8 cellular contexts compared by ENCODE assay signal in the genomic region with DNA sequence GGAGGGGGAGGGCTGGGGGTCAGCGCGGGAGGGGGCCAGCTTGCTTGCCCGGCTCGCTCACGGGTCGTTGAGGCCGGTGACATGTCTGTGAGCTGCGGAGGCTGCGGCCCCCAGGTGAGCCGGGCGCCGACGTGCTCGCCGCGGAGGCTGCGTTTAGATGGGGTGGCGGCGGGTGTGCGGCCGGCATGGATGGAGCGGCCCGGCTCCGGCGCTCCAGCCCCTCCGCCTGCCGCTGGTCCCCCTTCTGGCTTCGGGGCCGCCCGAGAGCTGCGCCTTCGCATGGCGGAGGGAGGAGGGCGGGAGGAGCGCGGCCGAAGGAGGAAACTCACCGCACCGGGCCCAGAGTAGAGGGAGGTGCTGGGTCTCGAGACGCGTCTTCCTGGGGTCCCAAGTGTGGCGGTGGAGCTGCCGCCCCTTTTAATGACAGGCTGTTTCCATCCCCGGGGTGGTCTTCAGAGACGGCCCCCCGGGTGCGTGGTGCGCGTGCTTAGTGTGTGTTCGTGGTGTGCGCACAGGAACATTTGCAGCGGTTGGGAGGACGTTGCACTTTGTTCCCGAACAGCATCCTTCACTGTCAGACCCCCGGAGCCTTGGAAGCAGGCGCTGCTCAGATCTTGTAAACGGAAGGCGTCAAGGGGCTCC. TPM values are rescaled to one million over a fixed set of nuclear protein-coding genes. Genes with fewer than 3 reads are reported as not detected.
DNase-seq lines count a peak whose midpoint lies in the region; ATAC-seq and TF ChIP-seq lines count a peak whose summit lies in the region.

A gene with protein sequence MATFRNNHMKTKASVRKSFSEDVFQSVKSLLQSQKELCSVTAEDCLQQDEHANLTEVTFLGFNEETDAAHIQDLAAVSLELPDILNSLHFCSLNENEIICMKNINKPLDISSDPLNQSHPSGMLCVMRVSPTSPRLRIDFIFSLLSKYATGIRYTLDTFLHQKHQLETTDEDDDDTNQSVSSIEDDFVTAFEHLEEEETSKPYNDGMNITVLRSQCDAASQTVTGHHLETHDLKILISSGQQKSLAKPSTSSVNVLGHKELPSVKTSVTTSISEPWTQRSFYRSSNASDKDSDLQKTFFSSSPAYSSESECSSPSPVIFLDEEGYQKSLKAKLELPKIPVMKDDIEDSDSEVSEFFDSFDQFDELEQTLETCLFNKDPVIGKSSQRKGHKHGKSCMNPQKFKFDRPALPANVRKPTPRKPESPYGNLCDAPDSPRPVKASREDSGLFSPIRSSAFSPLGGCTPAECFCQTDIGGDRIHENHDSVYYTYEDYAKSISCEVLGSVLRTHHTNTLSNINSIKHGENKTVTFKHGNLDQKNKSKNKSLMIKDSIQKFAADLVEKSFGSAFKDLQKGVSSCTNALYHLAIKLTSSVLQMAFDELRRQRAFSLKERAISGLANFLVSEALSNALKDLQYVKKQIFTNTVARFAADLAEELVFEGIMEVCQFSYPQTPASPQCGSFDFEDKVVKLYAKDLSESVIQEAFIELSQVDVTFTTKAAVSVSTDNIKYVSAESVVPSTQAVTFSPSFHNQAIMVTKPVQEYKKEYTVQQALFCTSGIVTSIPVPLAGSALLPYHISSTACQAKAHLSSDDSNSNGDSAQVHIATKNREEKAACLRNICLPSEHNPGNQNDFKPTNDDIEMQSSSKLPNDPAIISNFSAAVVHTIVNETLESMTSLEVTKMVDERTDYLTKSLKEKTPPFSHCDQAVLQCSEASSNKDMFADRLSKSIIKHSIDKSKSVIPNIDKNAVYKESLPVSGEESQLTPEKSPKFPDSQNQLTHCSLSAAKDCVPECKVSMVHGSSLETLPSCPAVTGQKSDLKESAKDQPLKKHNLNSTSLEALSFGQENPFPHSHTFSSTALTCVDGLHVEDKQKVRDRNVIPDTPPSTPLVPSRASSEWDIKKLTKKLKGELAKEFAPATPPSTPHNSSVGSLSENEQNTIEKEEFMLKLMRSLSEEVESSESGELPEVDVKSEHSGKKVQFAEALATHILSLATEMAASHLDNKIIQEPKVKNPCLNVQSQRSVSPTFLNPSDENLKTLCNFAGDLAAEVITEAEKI (N-terminal part only) (plus strand): TSS at position 38 of the 642 bp plus-strand sequence. CDS start 14,197 bp downstream, outside the sequence.

- TF ChIP-seq EP300 in gastroesophageal sphincter (IDR thresholded peaks at IDR 0.05), result no peak

- in situ Hi-C loops in Panc1 (cut with HindIII; ENCODE audit: low pct_unique_long_range_greater_than_20kb, low sequenced_read_pairs), result no loop called here

- DNase-seq in AG09309 (ENCODE audit: low read depth) (no peak), Panc1 (ENCODE audit: low read depth, low spot score) (no peak), activated gamma-delta T cell treated with Interleukin-2 at 50 U/mL for 16 hours (peak; percentile 40), occipital lobe (lab: John Stamatoyannopoulos, UW) (peak; percentile 42), thoracic aorta (ENCODE audit: low spot score) (no peak)

- ATAC-seq in GM18868 (IDR thresholded peaks at IDR 0.05; ENCODE audit: unreplicated experiment) (peak; percentile 16), HG03108 (IDR thresholded peaks at IDR 0.05; ENCODE audit: unreplicated experiment) (peak; percentile 5), Panc1 (peak; percentile 72), gastroesophageal sphincter (peak; percentile 38), thoracic aorta (ENCODE audit: insufficient number of reproducible peaks, low FRiP score, low read depth) (peak; percentile 13)

- TF ChIP-seq CTCF in AG09309 (IDR thresholded peaks at IDR 0.05; ENCODE audit: control insufficient read depth, insufficient read depth, low read depth, low read length, missing control alignments), result no peak
- TF ChIP-seq CTCF in Panc1 (IDR thresholded peaks at IDR 0.05), result no peak
- peak in 1 of 4 experiments; percentile 9 for TF ChIP-seq CTCF in gastroesophageal sphincter (IDR thresholded peaks at IDR 0.05)
- TF ChIP-seq CTCF in thoracic aorta (IDR thresholded peaks at IDR 0.05), result no peak

- H3K4me1 ChIP-seq in Panc1 (ENCODE audit: control insufficient read depth, insufficient read depth, low read length) (no peaks in the 10 kb centered on the region; the same call in 1 of the 2 replicates), gastroesophageal sphincter (peaks cover 0 to 44% (median 5%) of the 10 kb centered on the region in 3 donors), thoracic aorta (ENCODE audit: control insufficient read depth in 1 of 2, low read depth in 2 of 2) (peaks cover 15 to 19% of the 10 kb centered on the region in 2 donors)

- H3K27me3 ChIP-seq in Panc1 (ENCODE audit: control insufficient read depth, insufficient read depth, low read length), result no peaks in the 10 kb centered on the region
- H3K27me3 ChIP-seq in gastroesophageal sphincter, result no peaks in the 10 kb centered on the region
- H3K27me3 ChIP-seq in thoracic aorta (replicated peaks; ENCODE audit: insufficient read depth), result no peaks in the 10 kb centered on the region

- POLR2A ChIA-PET in Panc1 (lab: Charles Lee), result interaction anchor here (0.6 kb wide), 1 partner anchor 20 kb away, joined by 3 read pairs; no protein-coding TSS in a partner anchor

- H3K36me3 ChIP-seq in Panc1 (ENCODE audit: control insufficient read depth, insufficient read depth, low read length), result no peaks in the 10 kb centered on the region
- no peaks in the 10 kb centered on the region for H3K36me3 ChIP-seq in gastroesophageal sphincter
- H3K36me3 ChIP-seq in thoracic aorta, result no peaks in the 10 kb centered on the region

- CTCF ChIA-PET in Panc1 (lab: Charles Lee), result no interaction called here

- no CpG with 5 or more reads among the region's 59 CpGs for WGBS in gastroesophageal sphincter (ENCODE audit: low coverage in 1 of 2), 2 donors

- H3K27ac ChIP-seq in Panc1 (ENCODE audit: low read length) (peak within 1 kb of the TSS; percentile 91), gastroesophageal sphincter (peak within 1 kb of the TSS; percentile 78 to 94 (median 92)), thoracic aorta (peak within 1 kb of the TSS; percentile 80 to 86)

- no TSS peak for BruUV-seq in Panc1 (replicated peaks; lab: Mats Ljungman, UMichigan)

- peak; percentile 34 to 47 for TF ChIP-seq POLR2A in gastroesophageal sphincter (IDR thresholded peaks at IDR 0.05)

- H3K4me3 ChIP-seq in AG09309 (ENCODE audit: control insufficient read depth, low read depth, low read length), result peak within 1 kb of the TSS; percentile 94
- H3K4me3 ChIP-seq in Panc1 (ENCODE audit: low read depth in 2 of 2, low read length in 2 of 2), result peak within 1 kb of the TSS; percentile 68 to 72
- peak within 1 kb of the TSS; percentile 89 to 94 for H3K4me3 ChIP-seq in gastroesophageal sphincter
- peak within 1 kb of the TSS; percentile 94 for H3K4me3 ChIP-seq in thoracic aorta

- H3K9me3 ChIP-seq in Panc1 (ENCODE audit: control insufficient read depth, insufficient read depth, low read depth, low read length) (peaks cover 7% of the 10 kb centered on the region; the same call in 1 of the 2 replicates), gastroesophageal sphincter (no peaks in the 10 kb centered on the region), thoracic aorta (no peaks in the 10 kb centered on the region)

- intact Hi-C loops in Panc1 (cut with micrococcal nuclease; ENCODE audit: unreplicated experiment), result no loop called here

RNA-seq across cellular contexts. Expression of the gene that starts here (rescaled TPM):
- total RNA-seq in Panc1 (2021; ENCODE audit: unreplicated experiment) (17.8 TPM), gastroesophageal sphincter (10 to 100 TPM; 41.1 to 53.4 (median 45.3) TPM), occipital lobe (87.0 TPM), thoracic aorta (10 to 100 TPM; 28.7 to 37.1 TPM)
- 6.2 TPM for polyA plus RNA-seq in Panc1 (2012; ENCODE audit: insufficient read length)

Comparison
In these comparisons a context has a peak if more than half of its experiments do, and no peak if none do; other contexts are left out.
1. DNase-seq: peak in activated gamma-delta T cell treated with Interleukin-2 at 50 U/mL for 16 hours (single experiment) and occipital lobe (single experiment); none in AG09309 (single experiment), Panc1 (single experiment) and thoracic aorta (single experiment).
2. ATAC-seq: peak in every context shown above with its lines; median percentile 72 in Panc1; 38 in gastroesophageal sphincter; 16 in GM18868; 13 in thoracic aorta; 5 in HG03108.
3. Peak in every context shown above with its lines, with median percentiles within 50 percentile points of each other: H3K4me3 ChIP-seq and H3K27ac ChIP-seq.